ENCODE assay signal across 22 cellular contexts in the genomic region with DNA sequence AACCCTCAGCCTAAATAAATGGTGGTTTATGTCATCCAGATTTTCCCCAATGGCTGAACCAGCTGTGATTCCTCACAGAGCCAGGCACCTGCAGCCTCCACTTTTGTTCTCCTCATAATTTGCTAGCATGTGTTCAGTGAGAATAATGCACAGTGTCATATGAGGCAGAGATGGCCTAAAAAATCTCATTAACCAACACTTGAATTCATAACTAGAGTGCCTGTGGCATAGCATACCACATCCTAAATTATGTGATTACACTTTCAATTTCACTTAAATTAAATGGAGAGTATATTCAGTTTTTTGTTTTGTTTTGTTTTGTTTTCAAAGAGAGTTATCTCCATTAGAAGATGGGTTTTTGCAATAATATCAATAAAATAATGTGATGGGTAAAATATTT.
"Had no signal": no experiment of that assay in that cellular context is flagged by ENCODE, and none has a peak within 500 bp of the region (broad histone marks: within the 10 kb centered on the region; RNA-seq: fewer than 3 reads in every experiment).

No MANE protein-coding gene starts in this region.

- H3K27me3 Mint-ChIP-seq: activated CD4-positive, alpha-beta T cell treated with anti-CD3 and anti-CD28 coated beads, Interleukin-2, amount 10 ng/mL, durations not matched to agents 7 days and 5 days; activated naive CD8-positive, alpha-beta T cell; progenitor cell of endocrine pancreas; stimulated activated naive B cell treated with anti-CD40 and anti-IgM and Interleukin-4, amounts not matched to agents 10 μg/mL and 1 μg/mL and 100 μg/mL, for 72 hours had no signal

- H3K36me3 ChIP-seq: gastrocnemius medialis, heart left ventricle, tibial nerve, uterus had no signal

- H3K27ac ChIP-seq: body of pancreas, gastrocnemius medialis, heart left ventricle, skin epidermis, tibial nerve, uterus had no signal

- H3K4me3 Mint-ChIP-seq: activated CD4-positive, alpha-beta T cell treated with anti-CD3 and anti-CD28 coated beads, Interleukin-2, amount 10 ng/mL, durations not matched to agents 7 days and 5 days; activated naive CD8-positive, alpha-beta T cell; immature natural killer cell; nephron progenitor cell; stimulated activated naive B cell treated with anti-CD40 and anti-IgM and Interleukin-4, amounts not matched to agents 10 μg/mL and 1 μg/mL and 100 μg/mL, for 72 hours had no signal

- ATAC-seq: body of pancreas; gastrocnemius medialis; heart left ventricle; right cardiac atrium; stimulated activated naive B cell treated with anti-CD40 and anti-IgM and Interleukin-4, amounts not matched to agents 10 μg/mL and 1 μg/mL and 100 μg/mL, for 72 hours had no signal

- H3K4me1 ChIP-seq: body of pancreas, gastrocnemius medialis, heart left ventricle, tibial nerve, uterus had no signal

- FAIRE-seq: colon had no signal

- H3K9me3 ChIP-seq: body of pancreas, gastrocnemius medialis, heart left ventricle, tibial nerve, uterus had no signal

- H3K4me3 ChIP-seq: body of pancreas, gastrocnemius medialis, heart left ventricle, skin epidermis, tibial nerve, uterus had no signal

- H3K27ac Mint-ChIP-seq: activated CD4-positive, alpha-beta T cell treated with anti-CD3 and anti-CD28 coated beads, Interleukin-2, amount 10 ng/mL, durations not matched to agents 7 days and 5 days; activated naive CD8-positive, alpha-beta T cell; immature natural killer cell; nephron progenitor cell; progenitor cell of endocrine pancreas; stimulated activated naive B cell treated with anti-CD40 and anti-IgM and Interleukin-4, amounts not matched to agents 10 μg/mL and 1 μg/mL and 100 μg/mL, for 72 hours had no signal

- DNase-seq: activated CD4-positive, alpha-beta T cell treated with anti-CD3 and anti-CD28 coated beads, Interleukin-2, amount 10 ng/mL, durations not matched to agents 7 days and 5 days; activated CD4-positive, CD25-positive, alpha-beta regulatory T cell; activated gamma-delta T cell treated with Interleukin-2 at 50 U/mL for 16 hours; amygdala; body of pancreas; caudate nucleus; erythroblast; gastrocnemius medialis; heart left ventricle; immature natural killer cell; nephron progenitor cell; right cardiac atrium; stimulated activated CD4-positive, alpha-beta T cell treated with anti-CD3 and anti-CD28 coated beads, Interleukin-15, amount 100 ng/mL, for 24 hours; stimulated activated CD4-positive, alpha-beta T cell treated with anti-CD3 and anti-CD28 coated beads, Interleukin-4, amount 100 ng/mL, for 1 hour; stimulated activated naive B cell treated with anti-CD40 and anti-IgM and Interleukin-4, amounts not matched to agents 10 μg/mL and 1 μg/mL and 100 μg/mL, for 72 hours; substantia nigra; uterus had no signal

- H3K27me3 ChIP-seq: body of pancreas, gastrocnemius medialis, heart left ventricle, tibial nerve, uterus had no signal

- H3K9me3 Mint-ChIP-seq: activated CD4-positive, alpha-beta T cell treated with anti-CD3 and anti-CD28 coated beads, Interleukin-2, amount 10 ng/mL, durations not matched to agents 7 days and 5 days; nephron progenitor cell; stimulated activated naive B cell treated with anti-CD40 and anti-IgM and Interleukin-4, amounts not matched to agents 10 μg/mL and 1 μg/mL and 100 μg/mL, for 72 hours had no signal

- H3K4me1 Mint-ChIP-seq: activated CD4-positive, alpha-beta T cell treated with anti-CD3 and anti-CD28 coated beads, Interleukin-2, amount 10 ng/mL, durations not matched to agents 7 days and 5 days; immature natural killer cell; nephron progenitor cell; stimulated activated naive B cell treated with anti-CD40 and anti-IgM and Interleukin-4, amounts not matched to agents 10 μg/mL and 1 μg/mL and 100 μg/mL, for 72 hours had no signal
